Comparison of ENCODE assay signal across 8 cellular contexts in genomic region chr18:23053756-23054457, GRCh38.
A peak's percentile ranks its signal among the peaks of the same experiment; 100 is the strongest.
DNase-seq lines count a peak whose midpoint lies in the region; ATAC-seq and TF ChIP-seq lines count a peak whose summit lies in the region.

No MANE protein-coding gene starts in this region.

- peak; percentile 9 for DNase-seq in GDM1 (lab: John Stamatoyannopoulos, UW)
- DNase-seq in NCI-H526 treated with DMSO at 0.1 percent for 48 hours (lab: John Stamatoyannopoulos, UW) = peak; percentile 11
- no peak for DNase-seq in epithelial cell of proximal tubule (ENCODE audit: low read depth)
- no peak for DNase-seq in omental fat pad (ENCODE audit: low spot score)
- DNase-seq in GM10248 (ENCODE audit: extremely low spot score) = no peak
- no peak for DNase-seq in activated naive CD4-positive, alpha-beta T cell treated with anti-CD3 and anti-CD28 coated beads, Interleukin-2, amount 50 U/mL, for 16 hours
- no peak for DNase-seq in activated T-cell treated with anti-CD3 and anti-CD28 coated beads, Interleukin-2, amount 50 U/mL, for 4 hours

- POLR2A ChIA-PET in GM10248 (lab: Yijun Ruan, JAX) = no interaction called here

- H3K4me1 Mint-ChIP-seq in activated T-cell treated with anti-CD3 and anti-CD28 coated beads, Interleukin-2, amount 50 U/mL, for 4 hours (ENCODE audit: low read depth) = peaks cover 14% of the 10 kb centered on the region

- TF ChIP-seq CTCF in epithelial cell of proximal tubule (conservative IDR thresholded peaks at IDR 0.05; ENCODE audit: low read depth, low read length) (peak; percentile 52), omental fat pad (IDR thresholded peaks at IDR 0.05) (no peak), GM10248 (IDR thresholded peaks at IDR 0.05; ENCODE audit: control extremely low read depth, extremely low read depth, low read depth, missing control alignments) (no peak)

- ATAC-seq in omental fat pad (ENCODE audit: low FRiP score) = peak; percentile 62
- ATAC-seq in GM21723 (IDR thresholded peaks at IDR 0.05; ENCODE audit: unreplicated experiment) = no peak
- ATAC-seq in activated T-cell treated with anti-CD3 and anti-CD28 coated beads, Interleukin-2, amount 50 U/mL, for 4 hours = no peak

- H3K36me3 Mint-ChIP-seq in activated T-cell treated with anti-CD3 and anti-CD28 coated beads, Interleukin-2, amount 50 U/mL, for 4 hours (ENCODE audit: insufficient read depth) = no peaks in the 10 kb centered on the region

- CTCF ChIA-PET in GM10248 (lab: Yijun Ruan, JAX) = interaction anchor here (1.0 kb wide), 2 partner anchors 9 to 15 kb away, joined by 3 to 4 read pairs; no protein-coding TSS in a partner anchor

- no peak overlapping the region for H3K4me3 ChIP-seq in epithelial cell of proximal tubule (ENCODE audit: low read depth, low read length)

- no peak overlapping the region for H3K4me3 Mint-ChIP-seq in activated T-cell treated with anti-CD3 and anti-CD28 coated beads, Interleukin-2, amount 50 U/mL, for 4 hours

- no peaks in the 10 kb centered on the region for H3K9me3 Mint-ChIP-seq in activated T-cell treated with anti-CD3 and anti-CD28 coated beads, Interleukin-2, amount 50 U/mL, for 4 hours

- H3K27me3 Mint-ChIP-seq in activated T-cell treated with anti-CD3 and anti-CD28 coated beads, Interleukin-2, amount 50 U/mL, for 4 hours (ENCODE audit: low read depth) = peaks cover 3% of the 10 kb centered on the region

Comparison
In these comparisons a context has a peak if more than half of its experiments do, and no peak if none do; other contexts are left out.
1. DNase-seq: peak in GDM1 (single experiment) and NCI-H526 treated with DMSO at 0.1 percent for 48 hours (single experiment); none in epithelial cell of proximal tubule (single experiment), omental fat pad (single experiment), GM10248 (single experiment), activated naive CD4-positive, alpha-beta T cell treated with anti-CD3 and anti-CD28 coated beads, Interleukin-2, amount 50 U/mL, for 16 hours (single experiment) and activated T-cell treated with anti-CD3 and anti-CD28 coated beads, Interleukin-2, amount 50 U/mL, for 4 hours (single experiment).